In genomic region chr5:115634343-115635132, GRCh38 we compare ENCODE assay signal across 8 cellular contexts. TPM values are rescaled to one million over a fixed set of nuclear protein-coding genes. Genes with fewer than 3 reads are reported as not detected.
DNase-seq lines count a peak whose midpoint lies in the region; ATAC-seq, FAIRE-seq and TF ChIP-seq lines count a peak whose summit lies in the region.

No MANE protein-coding gene starts in this region.

- ATAC-seq in GM18867 (IDR thresholded peaks at IDR 0.05; ENCODE audit: unreplicated experiment), result peak; percentile 79
- ATAC-seq in HG03108 (IDR thresholded peaks at IDR 0.05; ENCODE audit: unreplicated experiment), result peak; percentile 53

- H3K4me2 ChIP-seq in keratinocyte (ENCODE audit: control insufficient read depth, extremely low read depth, insufficient read depth, low read depth, low read length), result peak overlapping the region; percentile 90

- POLR2A ChIA-PET in AG04450 (lab: Yijun Ruan, JAX), result no interaction called here

- H3K9me3 ChIP-seq in AG04450 (ENCODE audit: control insufficient read depth, insufficient read depth, low read length), result no peaks in the 10 kb centered on the region
- no peaks in the 10 kb centered on the region for H3K9me3 ChIP-seq in keratinocyte (ENCODE audit: control insufficient read depth, low read depth, low read length)

- no peaks in the 10 kb centered on the region for H3K9me1 ChIP-seq in keratinocyte (ENCODE audit: control insufficient read depth, extremely low read depth, insufficient read depth, low read length)

- H2AFZ ChIP-seq in keratinocyte (ENCODE audit: control insufficient read depth, low read length), result peak overlapping the region; percentile 95

- H3K79me2 ChIP-seq in keratinocyte (ENCODE audit: control insufficient read depth, insufficient read depth, low read length), result no peaks in the 10 kb centered on the region

- DNase-seq in AG04450 (ENCODE audit: low read depth, low spot score) (peak; percentile 51), NCI-H2171 treated with DMSO at 0.1 percent for 48 hours (lab: John Stamatoyannopoulos, UW) (peak; percentile 74), keratinocyte (ENCODE audit: low read depth, low spot score) (no peak)
- peak; percentile 66 for DNase-seq in central memory CD4-positive, alpha-beta T cell
- peak; percentile 66 to 89 (median 80) for DNase-seq in stimulated activated CD4-positive, alpha-beta T cell treated with anti-CD3 and anti-CD28 coated beads, Interleukin-12 subunit alpha, Interleukin-12 subunit beta, amount 100 ng/mL, for 48 hours (ENCODE audit: low read depth in 2 of 3, low spot score in 1 of 3)

- no peaks in the 10 kb centered on the region for H3K36me3 ChIP-seq in keratinocyte (ENCODE audit: control insufficient read depth in 2 of 2, extremely low read depth in 1 of 2, insufficient read depth in 2 of 2, low read length in 2 of 2)

- H4K20me1 ChIP-seq in keratinocyte (ENCODE audit: control insufficient read depth, extremely low read depth, insufficient read depth, low read length), result no peaks in the 10 kb centered on the region

- CTCF ChIA-PET in AG04450 (lab: Charles Lee), result interaction anchor here (0.6 to 5.1 kb wide), 32 partner anchors 9 to 502 kb away, joined by 3 to 51 read pairs (median 4); no protein-coding TSS in a partner anchor

- H3K4me3 ChIP-seq in AG04450 (ENCODE audit: low read depth, low read length) (peak overlapping the region; percentile 46), WI38 (ENCODE audit: low read depth, low read length) (peak overlapping the region; percentile 42), keratinocyte (ENCODE audit: control insufficient read depth in 2 of 3, extremely low read depth in 1 of 3, insufficient read depth in 2 of 3, low read depth in 1 of 3, low read length in 3 of 3) (peak overlapping the region in 2 of 3 experiments; percentile 34 to 35)

- H3K27ac ChIP-seq in AG04450 (ENCODE audit: low read depth, low read length), result no peak overlapping the region
- H3K27ac ChIP-seq in keratinocyte (ENCODE audit: control insufficient read depth, insufficient read depth, low read length), result no peak overlapping the region

- peak; percentile 74 for FAIRE-seq in keratinocyte (lab: Jason Lieb, UNC)

- dilution Hi-C loops in keratinocyte (cut with MboI; ENCODE audit: extremely low pct_ligation_motif_present, low sequenced_read_pairs), result no loop called here

- peaks cover 5% of the 10 kb centered on the region for H3K4me1 ChIP-seq in keratinocyte (ENCODE audit: control insufficient read depth, extremely low read depth, insufficient read depth, low read length)

- no peak overlapping the region for H3K9ac ChIP-seq in keratinocyte (ENCODE audit: control insufficient read depth, extremely low read depth, insufficient read depth, low read length)

- peaks cover 4% of the 10 kb centered on the region for H3K27me3 ChIP-seq in AG04450 (ENCODE audit: control insufficient read depth, insufficient read depth, low read length)
- no peaks in the 10 kb centered on the region for H3K27me3 ChIP-seq in keratinocyte (ENCODE audit: control insufficient read depth, extremely low read depth, insufficient read depth, low read length)

- TF ChIP-seq CTCF in AG04450 (IDR thresholded peaks at IDR 0.05; ENCODE audit: low read depth, low read length), result peak; percentile 99
- peak; percentile 98 for TF ChIP-seq CTCF in WI38 (IDR thresholded peaks at IDR 0.05; ENCODE audit: low read depth, low read length)
- TF ChIP-seq CTCF in keratinocyte (optimal IDR thresholded peaks at IDR 0.05 in 1 of 3, IDR thresholded peaks at IDR 0.05 in 1 of 3, conservative IDR thresholded peaks at IDR 0.05 in 1 of 3; ENCODE audit: extremely low read depth in 1 of 3, insufficient read depth in 2 of 3, low read length in 3 of 3), result peak; percentile 69 to 91 (median 91)

RNA-seq across cellular contexts. Expression of gene TMED7, which starts 8.7 kb away (rescaled TPM):
- 74.2 and 110 TPM in 2 replicates for polyA plus RNA-seq in AG04450 (2011; rRNA removed)
- 37.8 and 76.2 TPM in 2 replicates for polyA minus RNA-seq in AG04450 (2011; rRNA and poly(A)+ RNA removed)
- 38.2 to 77.9 TPM (median 58.8 TPM) in 3 replicates for polyA plus RNA-seq in keratinocyte
- 7.3 TPM for polyA plus RNA-seq in keratinocyte (2011; ENCODE audit: low read depth)
- 33.0 and 45.2 TPM in 2 replicates for polyA plus RNA-seq in keratinocyte (2011; cell fraction: cytosol; rRNA removed)
- 55.0 and 55.1 TPM in 2 replicates for polyA plus RNA-seq in keratinocyte (2011; cell fraction: nucleus; rRNA removed)
- polyA plus RNA-seq in keratinocyte (2012; ENCODE audit: low replicate concordance), result 16.3 and 54.2 TPM in 2 replicates
- polyA minus RNA-seq in keratinocyte, result 13.9 to 80.3 TPM (median 39.7 TPM) in 3 replicates
- 46.0 TPM for polyA minus RNA-seq in keratinocyte (2011; cell fraction: cytosol; rRNA and poly(A)+ RNA removed)
- polyA minus RNA-seq in keratinocyte (2011; cell fraction: nucleus; rRNA and poly(A)+ RNA removed), result 58.1 and 84.2 TPM in 2 replicates

RNA-seq across cellular contexts. Expression of gene TICAM2, which starts 32.3 kb away (rescaled TPM):
- 2.3 and 4.3 TPM in 2 replicates for polyA plus RNA-seq in AG04450 (2011; rRNA removed)
- 0.23 and 1.3 TPM in 2 replicates for polyA minus RNA-seq in AG04450 (2011; rRNA and poly(A)+ RNA removed)
- 0.06 TPM in 1 of 3 replicates, not detected in the others for polyA plus RNA-seq in keratinocyte
- polyA plus RNA-seq in keratinocyte (2011; ENCODE audit: low read depth), result not detected
- not detected in 2 replicates for polyA plus RNA-seq in keratinocyte (2011; cell fraction: cytosol; rRNA removed)
- polyA plus RNA-seq in keratinocyte (2011; cell fraction: nucleus; rRNA removed), result not detected in 2 replicates
- 0.21 and 0.23 TPM in 2 replicates for polyA plus RNA-seq in keratinocyte (2012; ENCODE audit: low replicate concordance)
- not detected in 3 replicates for polyA minus RNA-seq in keratinocyte
- not detected for polyA minus RNA-seq in keratinocyte (2011; cell fraction: cytosol; rRNA and poly(A)+ RNA removed)
- 0.42 and 1.2 TPM in 2 replicates for polyA minus RNA-seq in keratinocyte (2011; cell fraction: nucleus; rRNA and poly(A)+ RNA removed)
